25 cellular contexts compared by ENCODE assay signal in the genomic region with DNA sequence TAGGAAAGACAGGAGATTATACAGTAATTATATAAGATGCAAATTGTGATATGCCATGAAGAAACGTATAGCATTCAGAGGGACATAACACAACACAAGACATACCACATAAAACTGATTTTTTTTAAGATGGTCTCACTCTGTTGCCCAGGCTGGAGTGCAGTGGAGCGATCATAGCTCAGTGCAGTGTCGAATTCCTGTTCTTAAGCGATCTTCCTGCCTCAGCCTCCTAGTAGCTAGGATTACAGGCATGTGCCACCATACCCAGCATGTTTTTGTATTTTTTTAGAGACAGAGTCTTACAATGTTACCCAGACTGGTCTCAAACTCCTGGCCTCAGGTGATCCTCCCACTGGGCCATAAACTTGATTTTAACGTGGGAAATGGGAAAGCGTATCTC. TPM values are rescaled to one million over a fixed set of nuclear protein-coding genes. Genes with fewer than 3 reads are reported as not detected.
"Had no signal": no experiment of that assay in that cellular context is flagged by ENCODE, and none has a peak within 500 bp of the region (broad histone marks: within the 10 kb centered on the region; RNA-seq: fewer than 3 reads in every experiment).

No MANE protein-coding gene starts in this region.

- H3K4me2 ChIP-seq: smooth muscle cell had no signal

- H3K36me3 ChIP-seq: colonic mucosa, gastrocnemius medialis, left lung, pancreas had no signal

- H3K4me3 ChIP-seq: colonic mucosa, gastrocnemius medialis, left lung, pancreas, smooth muscle cell, testis, tibial nerve, upper lobe of left lung had no signal

- H3K9me3 ChIP-seq: colonic mucosa, gastrocnemius medialis, left lung, pancreas, testis, tibial nerve, upper lobe of left lung had no signal

- ATAC-seq: esophagus mucosa; gastrocnemius medialis; left lung; naive thymus-derived CD4-positive, alpha-beta T cell; pancreas; sciatic nerve; stimulated activated effector memory CD8-positive, alpha-beta T cell treated with anti-CD3 and anti-CD28 coated beads, Interleukin-12 subunit alpha, Interleukin-12 subunit beta, amount 100 ng/mL, for 72 hours; stimulated activated naive CD8-positive, alpha-beta T cell treated with anti-CD3 and anti-CD28 coated beads, Interleukin-15, Interleukin-2, amounts not matched to agents 100 U/mL and 50 U/mL, for 24 hours had no signal

- DNase-seq: colonic mucosa; effector CD8-positive, alpha-beta T cell; endodermal cell; foreskin fibroblast; gastrocnemius medialis; head of caudate nucleus; kidney; left lung; mesenchymal stem cell; naive thymus-derived CD4-positive, alpha-beta T cell; occipital lobe; pancreas; stimulated activated CD4-positive, alpha-beta T cell treated with anti-CD3 and anti-CD28 coated beads, Interleukin-12 subunit alpha, Interleukin-12 subunit beta, amount 100 ng/mL, for 4 hours; stimulated activated CD4-positive, alpha-beta T cell treated with anti-CD3 and anti-CD28 coated beads, Interleukin-2, amount 100 ng/mL, for 24 hours; stimulated activated CD4-positive, alpha-beta T cell treated with anti-CD3 and anti-CD28 coated beads, Interleukin-4, amount 100 ng/mL, for 24 hours; stimulated activated naive CD8-positive, alpha-beta T cell treated with anti-CD3 and anti-CD28 coated beads, Interleukin-15, Interleukin-2, amounts not matched to agents 100 U/mL and 50 U/mL, for 24 hours; substantia nigra; testis; upper lobe of left lung had no signal

- H3K27ac ChIP-seq: colonic mucosa, epithelial cell of prostate, pancreas, testis, tibial nerve, upper lobe of left lung had no signal

- H3K4me1 ChIP-seq: colonic mucosa had no signal

- H3K27me3 ChIP-seq: colonic mucosa, gastrocnemius medialis, left lung, pancreas, testis, tibial nerve, upper lobe of left lung had no signal

RNA-seq across cellular contexts. Expression of a gene that starts 10.7 kb away (rescaled TPM):
- total RNA-seq: gastrocnemius medialis, sciatic nerve had no signal
- polyA plus RNA-seq: smooth muscle cell had no signal
